30 cellular contexts compared by ENCODE assay signal in the genomic region with DNA sequence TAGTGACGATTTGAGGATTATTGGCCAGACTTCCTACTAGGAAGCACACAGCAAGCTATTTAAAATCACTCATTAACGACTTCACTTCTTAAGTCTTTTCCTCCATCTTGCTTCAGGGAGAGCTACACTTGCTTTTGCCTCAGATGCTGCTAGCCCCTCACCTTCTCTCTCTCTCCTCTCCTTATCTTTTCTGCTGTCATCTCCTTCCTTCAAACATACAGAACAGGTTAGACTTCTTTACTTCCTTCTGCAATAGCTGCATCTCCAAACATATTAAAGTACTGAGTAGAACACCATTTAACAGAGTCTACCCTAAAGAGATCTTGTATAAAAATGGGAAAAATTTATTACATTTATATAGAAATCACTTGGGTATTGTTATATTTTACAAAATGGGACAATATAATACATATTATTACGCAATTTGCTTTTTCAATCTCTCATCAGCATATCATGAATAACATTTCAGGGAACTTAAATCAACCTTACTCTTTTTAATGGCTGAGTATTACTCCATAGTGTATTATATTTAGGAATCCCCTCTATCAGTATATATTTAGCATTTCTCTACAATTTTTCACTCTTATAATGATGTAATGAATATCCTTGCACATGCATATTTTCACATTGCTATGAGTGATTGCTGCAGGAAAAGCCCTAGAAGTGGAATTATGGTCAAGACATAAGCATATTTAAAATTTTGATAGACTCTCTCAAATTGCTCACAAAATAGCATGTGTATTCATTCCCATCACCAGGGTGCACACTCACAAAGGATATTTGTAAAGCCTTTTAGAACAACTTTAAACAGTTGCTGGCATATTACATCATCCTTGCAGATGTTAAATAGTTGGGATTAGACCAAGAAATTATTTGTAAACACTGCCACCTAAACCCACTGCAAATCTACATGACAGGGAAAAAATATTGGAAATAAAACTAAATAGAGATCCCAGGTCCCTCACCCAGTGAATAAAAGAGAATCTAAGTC.
DNase-seq lines count a peak whose midpoint lies in the region; ATAC-seq and TF ChIP-seq lines count a peak whose summit lies in the region.
"Had no signal": no experiment of that assay in that cellular context is flagged by ENCODE, and none has a peak within 500 bp of the region (broad histone marks: within the 10 kb centered on the region; RNA-seq: fewer than 3 reads in every experiment).

No MANE protein-coding gene starts in this region.

- no peak overlapping the region for H3K27ac ChIP-seq in lower lobe of right lung
- H3K27ac ChIP-seq: 22Rv1, adrenal gland, brain microvascular endothelial cell, colonic mucosa, HL-60, Peyer's patch, SJSA1, transverse colon had no signal

- no peak for ATAC-seq in lower lobe of right lung
- ATAC-seq: CD8-positive, alpha-beta T cell; effector memory CD8-positive, alpha-beta T cell; esophagus mucosa; T-helper 17 cell had no signal

- H3K36me3 Mint-ChIP-seq in osteocyte (ENCODE audit: unreplicated experiment): no peaks in the 10 kb centered on the region
- H3K36me3 Mint-ChIP-seq: CD8-positive, alpha-beta T cell had no signal

- no peak overlapping the region for H3K4me3 ChIP-seq in lower lobe of right lung
- H3K4me3 ChIP-seq: adrenal gland, colonic mucosa, lung, Peyer's patch, SJSA1, transverse colon had no signal

- no peaks in the 10 kb centered on the region for H3K4me1 ChIP-seq in lower lobe of right lung
- H3K4me1 ChIP-seq: adrenal gland, colonic mucosa, Peyer's patch, SJSA1, transverse colon had no signal

- H3K9me3 ChIP-seq in lower lobe of right lung: no peaks in the 10 kb centered on the region
- H3K9me3 ChIP-seq: adrenal gland, colonic mucosa, Peyer's patch, SJSA1, transverse colon had no signal

- H3K27me3 ChIP-seq in lower lobe of right lung (ENCODE audit: low read depth): no peaks in the 10 kb centered on the region
- H3K27me3 ChIP-seq: adrenal gland, brain microvascular endothelial cell, colonic mucosa, Peyer's patch, SJSA1, transverse colon had no signal

- peak; percentile 23 for TF ChIP-seq CTCF in osteocyte (IDR thresholded peaks at IDR 0.05)
- no peak for TF ChIP-seq CTCF in lower lobe of right lung (IDR thresholded peaks at IDR 0.05)

- no peaks in the 10 kb centered on the region for H3K36me3 ChIP-seq in lower lobe of right lung
- H3K36me3 ChIP-seq: adrenal gland, brain microvascular endothelial cell, colonic mucosa, Peyer's patch, SJSA1, transverse colon had no signal

- intact Hi-C loops in lower lobe of right lung (cut with DNase I): no loop called here

- peak; percentile 39 for DNase-seq in DMS 273 (lab: John Stamatoyannopoulos, UW; ENCODE audit: unreplicated experiment)
- no peak for DNase-seq in DMS 273 treated with DMSO at 0.1 percent for 48 hours (lab: John Stamatoyannopoulos, UW)
- peak; percentile 24 for DNase-seq in NCI-H460 (ENCODE audit: extremely low read depth, low read depth)
- peak; percentile 53 for DNase-seq in dedifferentiated amniotic fluid mesenchymal stem cell (ENCODE audit: extremely low spot score)
- no peak for DNase-seq in osteocyte (ENCODE audit: extremely low spot score, unreplicated experiment)
- DNase-seq in epidermal melanocyte (ENCODE audit: insufficient read length, low spot score): no peak
- no peak for DNase-seq in lower lobe of right lung
- no peak for DNase-seq in activated CD4-positive, alpha-beta T cell treated with anti-CD3 and anti-CD28 coated beads for 1 hour
- DNase-seq: activated CD4-positive, alpha-beta T cell treated with anti-CD3 and anti-CD28 coated beads for 4 hours; activated naive CD4-positive, alpha-beta T cell; activated T-cell treated with anti-CD3 and anti-CD28 coated beads, Interleukin-2, amount 50 U/mL, for 48 hours; adrenal gland; brain microvascular endothelial cell; CD8-positive, alpha-beta T cell; colonic mucosa; effector memory CD8-positive, alpha-beta T cell; GDM1; kidney; NCI-H1092 treated with DMSO at 0.1 percent for 48 hours; NCI-H2029; NCI-H510A; Peyer's patch; stimulated activated CD8-positive, alpha-beta memory T cell treated with anti-CD3 and anti-CD28 coated beads, Interleukin-4, amount 100 ng/mL, for 48 hours; T-helper 17 cell; transverse colon had no signal

- H3K4me1 Mint-ChIP-seq in osteocyte (ENCODE audit: unreplicated experiment): peaks cover 12% of the 10 kb centered on the region
- H3K4me1 Mint-ChIP-seq: T-helper 17 cell had no signal

- H3K27me3 Mint-ChIP-seq in osteocyte (ENCODE audit: unreplicated experiment): peaks cover 3% of the 10 kb centered on the region
- H3K27me3 Mint-ChIP-seq: effector memory CD8-positive, alpha-beta T cell had no signal

- peak overlapping the region; percentile 15 for H3K27ac Mint-ChIP-seq in osteocyte (ENCODE audit: unreplicated experiment)
- H3K27ac Mint-ChIP-seq: CD8-positive, alpha-beta T cell; effector memory CD8-positive, alpha-beta T cell; T-helper 17 cell had no signal

- H3K9me3 Mint-ChIP-seq in osteocyte (ENCODE audit: unreplicated experiment): no peaks in the 10 kb centered on the region

- no peak overlapping the region for H3K4me3 Mint-ChIP-seq in osteocyte (ENCODE audit: unreplicated experiment)
- H3K4me3 Mint-ChIP-seq: CD8-positive, alpha-beta T cell; effector memory CD8-positive, alpha-beta T cell; T-helper 17 cell had no signal

Comparison
In these comparisons a context has a peak if more than half of its experiments do, and no peak if none do; other contexts are left out.
1. DNase-seq: peak in DMS 273 (single experiment), NCI-H460 (single experiment) and dedifferentiated amniotic fluid mesenchymal stem cell (single experiment); none in DMS 273 treated with DMSO at 0.1 percent for 48 hours (single experiment), osteocyte (single experiment), epidermal melanocyte (single experiment), lower lobe of right lung (single experiment) and activated CD4-positive, alpha-beta T cell treated with anti-CD3 and anti-CD28 coated beads for 1 hour (single experiment).